ENCODE assay signal across 1 cellular context in genomic region chr13:47705185-47705584, GRCh38.
TF ChIP-seq lines count a peak whose summit lies in the region.

No MANE protein-coding gene starts in this region.

TF ChIP-seq in HepG2, 621 proteins besides CTCF, POLR2A, EP300 and RAD21:
- TF ChIP-seq AHDC1 (CRISPR knock-in tag; IDR thresholded peaks at IDR 0.05; ENCODE audit: borderline replicate concordance) (no peak), MAFK (conservative IDR thresholded peaks at IDR 0.05 in 1 of 2, IDR thresholded peaks at IDR 0.05 in 1 of 2; ENCODE audit: low read length in 2 of 2) (peak; percentile 41 to 76; a peak in 3 of 4 replicates), ZNF530 (CRISPR knock-in tag; IDR thresholded peaks at IDR 0.05; ENCODE audit: low read depth) (no peak), PAF1 (CRISPR knock-in tag; IDR thresholded peaks at IDR 0.05) (no peak), MAFF (IDR thresholded peaks at IDR 0.05; ENCODE audit: low read depth, low read length) (peak; percentile 73), HMG20B (CRISPR knock-in tag; conservative IDR thresholded peaks at IDR 0.05) (no peak)
